ENCODE assay signal across 8 cellular contexts in genomic region chr10:72693599-72693915, GRCh38. TPM values are rescaled to one million over a fixed set of nuclear protein-coding genes. Genes with fewer than 3 reads are reported as not detected.
DNase-seq lines count a peak whose midpoint lies in the region; ATAC-seq, FAIRE-seq and TF ChIP-seq lines count a peak whose summit lies in the region.
"Had no signal": no experiment of that assay in that cellular context is flagged by ENCODE, and none has a peak within 500 bp of the region (broad histone marks: within the 10 kb centered on the region; RNA-seq: fewer than 3 reads in every experiment).

No MANE protein-coding gene starts in this region.

- H3K4me1 ChIP-seq in SJSA1 (replicated peaks) = peaks cover 31% of the 10 kb centered on the region
- no peaks in the 10 kb centered on the region for H3K4me1 ChIP-seq in small intestine (ENCODE audit: control insufficient read depth in 2 of 2, insufficient read depth in 1 of 2, low read depth in 1 of 2, low read length in 1 of 2)

- FAIRE-seq in small intestine (lab: Jason Lieb, UNC) = no peak

- DNase-seq in HFF-Myc (ENCODE audit: extremely low read depth, low read depth) (no peak), SJSA1 (ENCODE audit: low read depth in 1 of 2, low spot score in 2 of 2) (no peak), fibroblast of villous mesenchyme (ENCODE audit: low read depth) (no peak), small intestine (no peak), erythroblast (lab: John Stamatoyannopoulos, UW) (no peak), NOMO-1 treated with dmso at 0.1 percent for 144 hours (lab: John Stamatoyannopoulos, UW; ENCODE audit: unreplicated experiment) (no peak)
- DNase-seq: NCI-H510A had no signal

- H3K4me3 ChIP-seq in HFF-Myc (replicated peaks; ENCODE audit: low read depth, low read length) (peak overlapping the region; percentile 83), SJSA1 (peak overlapping the region; percentile 95), fibroblast of villous mesenchyme (ENCODE audit: low read depth, low read length) (peak overlapping the region; percentile 91), small intestine (ENCODE audit: low read depth in 1 of 2, low read length in 2 of 2) (peak overlapping the region; percentile 23 to 61)

- ATAC-seq in HG03469 (IDR thresholded peaks at IDR 0.05; ENCODE audit: unreplicated experiment) = no peak

- H3K27ac ChIP-seq in SJSA1 = no peak overlapping the region
- peak overlapping the region; percentile 95 to 98 for H3K27ac ChIP-seq in small intestine (ENCODE audit: low read depth in 1 of 2, low read length in 1 of 2)

- no peaks in the 10 kb centered on the region for H3K9me3 ChIP-seq in SJSA1 (replicated peaks)
- no peaks in the 10 kb centered on the region for H3K9me3 ChIP-seq in small intestine (ENCODE audit: control insufficient read depth, low read depth)

- TF ChIP-seq CTCF in HFF-Myc (IDR thresholded peaks at IDR 0.05; ENCODE audit: low read depth, low read length, missing control alignments) (no peak), fibroblast of villous mesenchyme (IDR thresholded peaks at IDR 0.05; ENCODE audit: insufficient read depth, low read depth, low read length) (no peak)

- no peak for TF ChIP-seq POLR2A in erythroblast (IDR thresholded peaks at IDR 0.05; ENCODE audit: low read length)

- peaks cover 9% of the 10 kb centered on the region for H3K36me3 ChIP-seq in SJSA1
- no peaks in the 10 kb centered on the region for H3K36me3 ChIP-seq in small intestine (ENCODE audit: control insufficient read depth in 2 of 2, insufficient read depth in 2 of 2, low read length in 2 of 2)

- 30 to 41% (median 38%) methylated on average over 2 of the region's 2 CpGs for WGBS in small intestine, 3 donors

- no peaks in the 10 kb centered on the region for H3K27me3 ChIP-seq in SJSA1 (replicated peaks)
- H3K27me3 ChIP-seq in small intestine (ENCODE audit: control insufficient read depth in 2 of 2, insufficient read depth in 2 of 2, low read length in 2 of 2) = no peaks in the 10 kb centered on the region

RNA-seq across cellular contexts. Expression of gene MCU, which starts 1.6 kb away (rescaled TPM):
- 35.0 and 59.9 TPM in 2 replicates for total RNA-seq in SJSA1 (2014; rRNA removed; shearing (Covaris generic))
- total RNA-seq in fibroblast of villous mesenchyme = 40.9 and 41.9 TPM in 2 replicates
- 10 to 100 TPM; 45.0 to 70.4 (median 52.4) TPM for polyA plus RNA-seq in small intestine

Comparison
In these comparisons a context has a peak if more than half of its experiments do, and no peak if none do; other contexts are left out.
1. H3K4me3 ChIP-seq: peak in every context shown above with its lines; median percentile 95 in SJSA1; 91 in fibroblast of villous mesenchyme; 83 in HFF-Myc; 42 in small intestine.